In genomic region chr11:62705880-62706831, GRCh38 we compare ENCODE assay signal across 8 cellular contexts. TPM values are rescaled to one million over a fixed set of nuclear protein-coding genes. Genes with fewer than 3 reads are reported as not detected.
DNase-seq lines count a peak whose midpoint lies in the region; ATAC-seq and TF ChIP-seq lines count a peak whose summit lies in the region.

No MANE protein-coding gene starts in this region.

- H2AFZ ChIP-seq in OCI-LY7 (ENCODE audit: low read length): peak overlapping the region; percentile 30; the same call in 1 of the 2 replicates

- POLR2A ChIA-PET in OCI-LY7 (lab: Charles Lee): interaction anchor here (0.7 to 1.6 kb wide), 5 partner anchors 10 to 136 kb away, joined by 3 to 5 read pairs (median 4); no protein-coding TSS in a partner anchor

- H3K9me2 ChIP-seq in OCI-LY7 (ENCODE audit: insufficient read depth, low read length): no peaks in the 10 kb centered on the region

- no peaks in the 10 kb centered on the region for H4K20me1 ChIP-seq in OCI-LY7 (ENCODE audit: insufficient read depth, low read length)

- no peaks in the 10 kb centered on the region for H3K79me2 ChIP-seq in OCI-LY7 (ENCODE audit: insufficient read depth, low read depth, low read length)

- intact Hi-C loops in OCI-LY7 (cut with micrococcal nuclease; ENCODE audit: unreplicated experiment): loop anchor here (2.0 kb wide), 1 partner anchor 21 kb away; the partner anchor contains the start of gene HNRNPUL2
- intact Hi-C loops in mucosa of descending colon (cut with DNase I, micrococcal nuclease): no loop called here

- H3K36me3 ChIP-seq in OCI-LY7 (ENCODE audit: insufficient read depth, low read length) (peaks cover 93% of the 10 kb centered on the region), mucosa of descending colon (ENCODE audit: low read depth) (no peaks in the 10 kb centered on the region)

- CTCF ChIA-PET in OCI-LY7 (lab: Charles Lee; ENCODE audit: unreplicated experiment): no interaction called here

- H3K9me3 ChIP-seq in OCI-LY7 (ENCODE audit: low read length) (no peaks in the 10 kb centered on the region), mucosa of descending colon (no peaks in the 10 kb centered on the region)

- TF ChIP-seq RAD21 in Ishikawa (IDR thresholded peaks at IDR 0.05; ENCODE audit: low read depth): no peak

- peak overlapping the region; percentile 19 for H3K27ac ChIP-seq in OCI-LY7 (ENCODE audit: low read depth, low read length, poor library complexity, severe bottlenecking)

- no peak for TF ChIP-seq EP300 in Ishikawa (IDR thresholded peaks at IDR 0.05; ENCODE audit: borderline replicate concordance)

- TF ChIP-seq CTCF in OCI-LY7 (conservative IDR thresholded peaks at IDR 0.05; ENCODE audit: low read length) (no peak), epithelial cell of esophagus (IDR thresholded peaks at IDR 0.05; ENCODE audit: insufficient read depth, low read depth, low read length, missing control alignments) (no peak), mucosa of descending colon (IDR thresholded peaks at IDR 0.05) (no peak)

- no TSS peak for BruUV-seq in OCI-LY7 (replicated peaks; lab: Mats Ljungman, UMichigan)

- H3K4me3 ChIP-seq in OCI-LY7 (ENCODE audit: low read depth, low read length, poor library complexity, severe bottlenecking) (peak overlapping the region; percentile 73), epithelial cell of esophagus (ENCODE audit: low read length) (peak overlapping the region; percentile 77), mucosa of descending colon (peak overlapping the region; percentile 47)

- DNase-seq in COLO829 (ENCODE audit: low spot score) (peak; percentile 87), OCI-LY7 (ENCODE audit: low spot score) (peak; percentile 94), activated T-cell treated with anti-CD3 and anti-CD28 coated beads for 4 hours (peak; percentile 94), epithelial cell of esophagus (ENCODE audit: low read depth) (peak; percentile 95), mucosa of descending colon (peak; percentile 97 to 98 (median 97))
- peak; percentile 90 to 92 for DNase-seq in stimulated activated CD8-positive, alpha-beta memory T cell treated with anti-CD3 and anti-CD28 coated beads, Interleukin-2, amount 100 ng/mL, for 1 hour (ENCODE audit: low read depth in 2 of 2)

- peak; percentile 53 for ATAC-seq in GM21515 (IDR thresholded peaks at IDR 0.05; ENCODE audit: unreplicated experiment)
- peak; percentile 87 for ATAC-seq in mucosa of descending colon

- peak overlapping the region; percentile 94 for H3K4me2 ChIP-seq in OCI-LY7 (ENCODE audit: low read length)

- peaks cover 44% of the 10 kb centered on the region for H3K4me1 ChIP-seq in OCI-LY7 (ENCODE audit: insufficient read depth, low read length, poor library complexity, severe bottlenecking)
- peaks cover 32% of the 10 kb centered on the region for H3K4me1 ChIP-seq in mucosa of descending colon (ENCODE audit: low read depth)

TF ChIP-seq in Ishikawa, 13 proteins besides CTCF, POLR2A, EP300 and RAD21:
- peak; percentile 52 for TF ChIP-seq MAX (IDR thresholded peaks at IDR 0.05)
- peak; percentile 34; the same call in 1 of the 2 replicates for TF ChIP-seq NFIC (IDR thresholded peaks at IDR 0.05)
- TF ChIP-seq TCF12 (IDR thresholded peaks at IDR 0.05; ENCODE audit: low read depth): no peak; the same call in 1 of the 2 replicates
- no peak for TF ChIP-seq CREB1 (IDR thresholded peaks at IDR 0.05; ENCODE audit: low read depth)
- TF ChIP-seq EGR1 (IDR thresholded peaks at IDR 0.05): no peak
TF ChIP-seq in Ishikawa: peak in this region for 2.

RNA-seq across cellular contexts. Expression of gene BSCL2, which starts 1.1 kb away (rescaled TPM):
- total RNA-seq in OCI-LY7 (2014; rRNA removed; shearing (Covaris generic)): 20.7 and 21.6 TPM in 2 replicates
- 46.2 and 46.7 TPM in 2 replicates for total RNA-seq in OCI-LY7 (2022)
- total RNA-seq in mucosa of descending colon: 10 to 100 TPM; 59.0 to 63.4 (median 61.0) TPM

RNA-seq across cellular contexts. Expression of gene GNG3, which starts 1.3 kb away (rescaled TPM):
- total RNA-seq in OCI-LY7 (2014; rRNA removed; shearing (Covaris generic)): not detected in 2 replicates
- total RNA-seq in OCI-LY7 (2022): not detected in 2 replicates
- 1 to 10 TPM in 1 of 3 donors, under 1 TPM in 2; 0.35 to 5.2 (median 0.92) TPM for total RNA-seq in mucosa of descending colon

RNA-seq across cellular contexts. Expression of gene LRRN4CL, which starts 16.8 kb away (rescaled TPM):
- 0.79 and 1.3 TPM in 2 replicates for total RNA-seq in OCI-LY7 (2014; rRNA removed; shearing (Covaris generic))
- total RNA-seq in OCI-LY7 (2022): 0.65 TPM in 2 replicates
- 10 to 100 TPM in 1 of 3 donors, 1 to 10 TPM in 2; 1.2 to 11.5 (median 5.6) TPM for total RNA-seq in mucosa of descending colon

RNA-seq across cellular contexts. Expression of gene HNRNPUL2, which starts 21.1 kb away (rescaled TPM):
- 8.3 and 19.2 TPM in 2 replicates for total RNA-seq in OCI-LY7 (2014; rRNA removed; shearing (Covaris generic))
- total RNA-seq in OCI-LY7 (2022) (59.2 and 64.4 TPM in 2 replicates), mucosa of descending colon (10 to 100 TPM; 53.0 to 70.3 (median 58.6) TPM)

RNA-seq across cellular contexts. Expression of gene TTC9C, which starts 22.1 kb away (rescaled TPM):
- total RNA-seq in OCI-LY7 (2014; rRNA removed; shearing (Covaris generic)): 36.7 and 51.7 TPM in 2 replicates
- 70.2 and 75.1 TPM in 2 replicates for total RNA-seq in OCI-LY7 (2022)
- total RNA-seq in mucosa of descending colon: 10 to 100 TPM; 27.7 to 31.8 (median 29.3) TPM

Comparison
In these comparisons a context has a peak if more than half of its experiments do, and no peak if none do; other contexts are left out.
1. Peak in every context shown above with its lines: DNase-seq, ATAC-seq, H3K4me3 ChIP-seq and H3K27ac ChIP-seq.